6 cellular contexts compared by ENCODE assay signal in the genomic region with DNA sequence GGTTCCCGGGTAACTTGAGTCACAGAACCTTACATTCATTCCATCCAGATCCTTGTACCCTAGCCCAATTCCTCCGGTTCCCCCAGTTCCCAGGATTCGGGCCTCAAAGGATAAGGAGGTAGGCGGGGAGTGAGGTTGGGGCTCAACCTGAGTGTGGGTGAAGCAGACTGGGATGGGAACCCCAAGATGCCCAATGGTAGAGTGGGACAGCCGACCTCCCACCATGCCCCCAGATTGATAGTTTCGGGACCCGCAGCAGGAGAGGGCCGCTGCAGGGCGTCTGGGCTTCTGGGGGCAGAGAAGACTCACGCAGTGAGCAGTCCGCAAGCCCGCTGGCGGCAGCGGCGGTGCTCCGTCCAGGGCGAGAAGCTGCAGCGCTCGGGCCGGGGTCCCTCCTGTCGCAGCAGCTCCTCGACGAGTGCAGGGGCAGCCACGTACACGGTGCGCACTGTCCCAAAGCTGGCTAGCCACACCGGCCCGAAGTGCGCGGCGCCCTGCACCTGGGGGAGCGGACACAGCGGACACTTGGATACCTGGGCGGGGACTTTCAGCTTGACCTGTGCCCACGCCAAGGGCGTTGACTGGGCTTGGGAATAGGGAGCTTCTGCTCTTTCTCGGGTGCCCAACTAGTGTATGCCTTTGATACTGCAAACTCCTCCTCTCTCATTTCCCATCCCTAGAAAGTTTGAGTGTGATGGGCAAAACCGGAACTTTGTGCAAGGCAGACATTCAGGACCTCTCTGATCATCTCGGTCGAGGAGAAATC. TPM values are rescaled to one million over a fixed set of nuclear protein-coding genes. Genes with fewer than 3 reads are reported as not detected.
DNase-seq lines count a peak whose midpoint lies in the region; ATAC-seq lines count a peak whose summit lies in the region.

No MANE protein-coding gene starts in this region.

- peaks cover 19% of the 10 kb centered on the region for H3K27me3 ChIP-seq in mesendoderm (ENCODE audit: insufficient read depth, low read length, poor library complexity)

- H2BK5ac ChIP-seq in mesendoderm (ENCODE audit: low read length) = no peak overlapping the region

- H3K4me1 ChIP-seq in mesendoderm (ENCODE audit: control insufficient read depth, low read depth, low read length) = peaks cover 9% of the 10 kb centered on the region

- no peak overlapping the region for H2BK15ac ChIP-seq in mesendoderm (replicated peaks; ENCODE audit: low read depth)

- no peak overlapping the region for H3K27ac ChIP-seq in mesendoderm (ENCODE audit: low read depth, low read length)

- no peak overlapping the region for H3K4ac ChIP-seq in mesendoderm (ENCODE audit: low read depth, low read length)

- H3K18ac ChIP-seq in mesendoderm (ENCODE audit: low read length) = no peak overlapping the region

- H3K9ac ChIP-seq in mesendoderm (ENCODE audit: low read length) = peak overlapping the region; percentile 51

- H2BK120ac ChIP-seq in mesendoderm (ENCODE audit: low read depth, low read length) = no peak overlapping the region

- WGBS in mesendoderm (ENCODE audit: extremely low coverage, insufficient coverage, low lambda C conversion rate) = no CpG with 5 or more reads among the region's 40 CpGs

- peak overlapping the region; percentile 28 for H3K4me2 ChIP-seq in mesendoderm (ENCODE audit: low read length)

- H2AK5ac ChIP-seq in mesendoderm (ENCODE audit: low read length) = no peak overlapping the region

- no peak overlapping the region for H3K4me3 ChIP-seq in mesendoderm (ENCODE audit: low read length)

- peak; percentile 11 to 18 for ATAC-seq in activated T-cell treated with anti-CD3 and anti-CD28 coated beads, Interleukin-2, amount 50 U/mL, for 4 hours
- ATAC-seq in GM19395 (IDR thresholded peaks at IDR 0.05; ENCODE audit: unreplicated experiment) (no peak), GM19397 (IDR thresholded peaks at IDR 0.05; ENCODE audit: unreplicated experiment) (no peak), GM21447 (IDR thresholded peaks at IDR 0.05; ENCODE audit: unreplicated experiment) (no peak)

- DNase-seq in EL = peak; percentile 33
- no peak for DNase-seq in activated T-cell treated with anti-CD3 and anti-CD28 coated beads, Interleukin-2, amount 50 U/mL, for 4 hours
- DNase-seq in mesendoderm = no peak

- peaks cover 32% of the 10 kb centered on the region for H3K36me3 Mint-ChIP-seq in activated T-cell treated with anti-CD3 and anti-CD28 coated beads, Interleukin-2, amount 50 U/mL, for 4 hours (ENCODE audit: insufficient read depth)

- H3K9me3 Mint-ChIP-seq in activated T-cell treated with anti-CD3 and anti-CD28 coated beads, Interleukin-2, amount 50 U/mL, for 4 hours = no peaks in the 10 kb centered on the region

- peaks cover 4% of the 10 kb centered on the region for H3K79me1 ChIP-seq in mesendoderm (ENCODE audit: low read length)

- H3K36me3 ChIP-seq in mesendoderm (ENCODE audit: control insufficient read depth, insufficient read depth, low read length) = peaks cover 2% of the 10 kb centered on the region

- no peak overlapping the region for H4K5ac ChIP-seq in mesendoderm (ENCODE audit: low read length)

- peaks cover 37% of the 10 kb centered on the region for H3K4me1 Mint-ChIP-seq in activated T-cell treated with anti-CD3 and anti-CD28 coated beads, Interleukin-2, amount 50 U/mL, for 4 hours (ENCODE audit: low read depth)

- no peaks in the 10 kb centered on the region for H3K79me2 ChIP-seq in mesendoderm (ENCODE audit: control insufficient read depth, insufficient read depth, low read length)

- H4K8ac ChIP-seq in mesendoderm (ENCODE audit: low read depth, low read length) = no peak overlapping the region

- H3K27me3 Mint-ChIP-seq in activated T-cell treated with anti-CD3 and anti-CD28 coated beads, Interleukin-2, amount 50 U/mL, for 4 hours (ENCODE audit: low read depth) = peaks cover 26% of the 10 kb centered on the region

- H3K23ac ChIP-seq in mesendoderm (ENCODE audit: low read length) = no peak overlapping the region

- peak overlapping the region; percentile 90 for H3K4me3 Mint-ChIP-seq in activated T-cell treated with anti-CD3 and anti-CD28 coated beads, Interleukin-2, amount 50 U/mL, for 4 hours

- H3K56ac ChIP-seq in mesendoderm (ENCODE audit: low read length) = peak overlapping the region; percentile 66

RNA-seq across cellular contexts. Expression of a gene that starts 1.0 kb away (rescaled TPM):
- total RNA-seq in activated T-cell treated with anti-CD3 and anti-CD28 coated beads, Interleukin-2, amount 50 U/mL, for 4 hours = 10 to 100 TPM; 18.4 to 19.6 (median 19.5) TPM
- polyA plus RNA-seq in mesendoderm (2013, experiment 1 of 2) = 1.3 TPM
- 1.2 TPM for polyA plus RNA-seq in mesendoderm (2013, experiment 2 of 2)

RNA-seq across cellular contexts. Expression of a gene that starts 6.0 kb away (rescaled TPM):
- 100 to 1,000 TPM in 2 of 3 donors, 10 to 100 TPM in 1; 98.5 to 105 (median 104) TPM for total RNA-seq in activated T-cell treated with anti-CD3 and anti-CD28 coated beads, Interleukin-2, amount 50 U/mL, for 4 hours
- 34.4 TPM for polyA plus RNA-seq in mesendoderm (2013, experiment 1 of 2)
- polyA plus RNA-seq in mesendoderm (2013, experiment 2 of 2) = 34.4 TPM

RNA-seq across cellular contexts. Expression of a gene that starts 6.5 kb away (rescaled TPM):
- 1 to 10 TPM; 1.6 to 4.9 (median 2.0) TPM for total RNA-seq in activated T-cell treated with anti-CD3 and anti-CD28 coated beads, Interleukin-2, amount 50 U/mL, for 4 hours
- polyA plus RNA-seq in mesendoderm (2013, experiment 1 of 2) = 1.8 TPM
- polyA plus RNA-seq in mesendoderm (2013, experiment 2 of 2) = 1.5 TPM

RNA-seq across cellular contexts. Expression of a gene that starts 11.0 kb away (rescaled TPM):
- 10 to 100 TPM; 15.7 to 17.6 (median 17.3) TPM for total RNA-seq in activated T-cell treated with anti-CD3 and anti-CD28 coated beads, Interleukin-2, amount 50 U/mL, for 4 hours
- 1.1 TPM for polyA plus RNA-seq in mesendoderm (2013, experiment 1 of 2)
- polyA plus RNA-seq in mesendoderm (2013, experiment 2 of 2) = 1.2 TPM

RNA-seq across cellular contexts. Expression of a gene that starts 13.8 kb away (rescaled TPM):
- 100 to 1,000 TPM; 347 to 382 (median 378) TPM for total RNA-seq in activated T-cell treated with anti-CD3 and anti-CD28 coated beads, Interleukin-2, amount 50 U/mL, for 4 hours
- polyA plus RNA-seq in mesendoderm (2013, experiment 1 of 2) = 159 TPM
- polyA plus RNA-seq in mesendoderm (2013, experiment 2 of 2) = 158 TPM

Comparison
In these comparisons a context has a peak if more than half of its experiments do, and no peak if none do; other contexts are left out.
1. ATAC-seq: peak in activated T-cell treated with anti-CD3 and anti-CD28 coated beads, Interleukin-2, amount 50 U/mL, for 4 hours (2 of 2); none in GM19395 (single experiment), GM19397 (single experiment) and GM21447 (single experiment).